20 cellular contexts compared by ENCODE assay signal in genomic region chr5:78486223-78486622, GRCh38.
"Had no signal": no experiment of that assay in that cellular context is flagged by ENCODE, and none has a peak within 500 bp of the region (broad histone marks: within the 10 kb centered on the region; RNA-seq: fewer than 3 reads in every experiment).

No MANE protein-coding gene starts in this region.

- H3K27ac ChIP-seq: KMS-11 had no signal

- H3K4me2 ChIP-seq: KMS-11 had no signal

- H3K9ac ChIP-seq: KMS-11 had no signal

- H3K4me3 ChIP-seq: MG63 had no signal

- ATAC-seq: activated CD8-positive, alpha-beta memory T cell treated with anti-CD3 and anti-CD28 coated beads, Interleukin-2, amount 10 ng/mL, durations not matched to agents 7 days and 5 days; PC-3 had no signal

- DNase-seq: activated B cell treated with CpG ODN at 0.5 μM for 24 hours; activated CD4-positive, alpha-beta T cell treated with anti-CD3 and anti-CD28 coated beads for 1 hour; activated CD4-positive, alpha-beta T cell treated with anti-CD3 and anti-CD28 coated beads, Interleukin-2, amount 10 ng/mL, durations not matched to agents 24 days and 14 days; activated CD4-positive, alpha-beta T cell treated with anti-CD3 and anti-CD28 coated beads, Interleukin-2, amount 50 U/mL, for 48 hours; activated CD8-positive, alpha-beta memory T cell treated with anti-CD3 and anti-CD28 coated beads, Interleukin-2, amount 10 ng/mL, durations not matched to agents 7 days and 5 days; activated effector memory CD4-positive, alpha-beta T cell treated with Interleukin-2 at 50 U/mL for 16 hours; activated naive CD4-positive, alpha-beta T cell; activated T-cell treated with anti-CD3 and anti-CD28 coated beads, Interleukin-2, amount 50 U/mL, for 24 hours; aorta; MG63; NCI-H1105 treated with DMSO at 0.1 percent for 48 hours; NCI-H1436 treated with DMSO at 0.1 percent for 48 hours; NCI-H187; NCI-H2081; NCI-H524; PC-3; SIG-M5; T-helper 2 cell; T1000 had no signal

- H3K9me3 ChIP-seq: MG63 had no signal

- H3K27me3 ChIP-seq: MG63 had no signal
